ENCODE assay signal across 1 cellular context in genomic region chr16:51592535-51592934, GRCh38.
TF ChIP-seq lines count a peak whose summit lies in the region.

No MANE protein-coding gene starts in this region.

TF ChIP-seq in HepG2, 621 proteins besides CTCF, POLR2A, EP300 and RAD21 (continued from another document):
- TF ChIP-seq GABPA (IDR thresholded peaks at IDR 0.05; ENCODE audit: low read depth, low read length), result no peak
- TF ChIP-seq GABPA (CRISPR knock-in tag; IDR thresholded peaks at IDR 0.05; ENCODE audit: low read depth), result no peak
- TF ChIP-seq ZBTB37 (CRISPR knock-in tag; IDR thresholded peaks at IDR 0.05), result no peak
- TF ChIP-seq U2AF1 (optimal IDR thresholded peaks at IDR 0.05; ENCODE audit: low read depth, low read length), result no peak
- no peak for TF ChIP-seq IKZF5 (CRISPR knock-in tag; IDR thresholded peaks at IDR 0.05)
- TF ChIP-seq ZNF550 (CRISPR knock-in tag; IDR thresholded peaks at IDR 0.05; ENCODE audit: borderline replicate concordance), result no peak
- TF ChIP-seq PREB (CRISPR knock-in tag; IDR thresholded peaks at IDR 0.05), result no peak
- no peak for TF ChIP-seq ZKSCAN5 (CRISPR knock-in tag; IDR thresholded peaks at IDR 0.05)
- no peak for TF ChIP-seq RAD51 (IDR thresholded peaks at IDR 0.05; ENCODE audit: borderline replicate concordance)
- no peak for TF ChIP-seq GPN1 (CRISPR knock-in tag; IDR thresholded peaks at IDR 0.05; ENCODE audit: borderline replicate concordance)
- TF ChIP-seq HIC2 (CRISPR knock-in tag; IDR thresholded peaks at IDR 0.05; ENCODE audit: low read depth), result no peak
- TF ChIP-seq MXD3 (CRISPR knock-in tag; IDR thresholded peaks at IDR 0.05), result no peak
- no peak for TF ChIP-seq HHEX (CRISPR knock-in tag; IDR thresholded peaks at IDR 0.05)
- no peak for TF ChIP-seq JDP2 (CRISPR knock-in tag; IDR thresholded peaks at IDR 0.05; ENCODE audit: borderline replicate concordance)
